In genomic region chr1:194056169-194056568, GRCh38 we compare ENCODE assay signal across 18 cellular contexts.
DNase-seq lines count a peak whose midpoint lies in the region; ATAC-seq and TF ChIP-seq lines count a peak whose summit lies in the region.
"Had no signal": no experiment of that assay in that cellular context is flagged by ENCODE, and none has a peak within 500 bp of the region (broad histone marks: within the 10 kb centered on the region; RNA-seq: fewer than 3 reads in every experiment).

No MANE protein-coding gene starts in this region.

- peak; percentile 65 for ATAC-seq in activated naive CD8-positive, alpha-beta T cell treated with anti-CD3 and anti-CD28 coated beads, Interleukin-2, amount 10 ng/mL, durations not matched to agents 7 days and 5 days (ENCODE audit: low read depth)
- peak; percentile 79 to 83 for ATAC-seq in naive thymus-derived CD8-positive, alpha-beta T cell

- no peak overlapping the region for H3K4me3 ChIP-seq in KMS-11 (IDR thresholded peaks at IDR 0.05; ENCODE audit: insufficient read depth, low read depth, low read length)
- no peak overlapping the region for H3K4me3 ChIP-seq in smooth muscle cell
- H3K4me3 ChIP-seq in brain microvascular endothelial cell (ENCODE audit: low read depth, low read length): no peak overlapping the region
- H3K4me3 ChIP-seq: colonic mucosa, upper lobe of left lung had no signal

- peaks cover 15% of the 10 kb centered on the region for H3K9me3 Mint-ChIP-seq in activated naive CD8-positive, alpha-beta T cell treated with anti-CD3 and anti-CD28 coated beads, Interleukin-2, amount 10 ng/mL, durations not matched to agents 7 days and 5 days
- peaks cover 0 to 19% (median 1%) of the 10 kb centered on the region in 9 donors for H3K9me3 Mint-ChIP-seq in naive thymus-derived CD8-positive, alpha-beta T cell

- POLR2A ChIA-PET in activated naive CD8-positive, alpha-beta T cell treated with anti-CD3 and anti-CD28 coated beads, Interleukin-2, amount 10 ng/mL, durations not matched to agents 7 days and 5 days (lab: Charles Lee): no interaction called here
- POLR2A ChIA-PET in naive thymus-derived CD8-positive, alpha-beta T cell (lab: Charles Lee): interaction anchor here (1.1 kb wide), 1 partner anchor 17 kb away, joined by 3 read pairs; no protein-coding TSS in a partner anchor

- H3K27me3 Mint-ChIP-seq in activated naive CD8-positive, alpha-beta T cell treated with anti-CD3 and anti-CD28 coated beads, Interleukin-2, amount 10 ng/mL, durations not matched to agents 7 days and 5 days: no peaks in the 10 kb centered on the region
- H3K27me3 Mint-ChIP-seq in naive thymus-derived CD8-positive, alpha-beta T cell: no peaks in the 10 kb centered on the region

- H3K27ac ChIP-seq in KMS-11: no peak overlapping the region
- no peak overlapping the region for H3K27ac ChIP-seq in smooth muscle cell (ENCODE audit: low read depth)
- H3K27ac ChIP-seq in brain microvascular endothelial cell: no peak overlapping the region
- H3K27ac ChIP-seq: colonic mucosa, upper lobe of left lung had no signal

- no peaks in the 10 kb centered on the region for H3K27me3 ChIP-seq in KMS-11 (ENCODE audit: insufficient read depth, low read depth)
- no peaks in the 10 kb centered on the region for H3K27me3 ChIP-seq in smooth muscle cell (ENCODE audit: low read depth)
- no peaks in the 10 kb centered on the region for H3K27me3 ChIP-seq in brain microvascular endothelial cell (replicated peaks)
- H3K27me3 ChIP-seq: colonic mucosa, upper lobe of left lung had no signal

- H3K4me2 ChIP-seq in KMS-11: peak overlapping the region; percentile 46; the same call in 1 of the 2 replicates
- no peak overlapping the region for H3K4me2 ChIP-seq in smooth muscle cell

- H3K9ac ChIP-seq in KMS-11 (no peak overlapping the region), smooth muscle cell (ENCODE audit: low read depth) (no peak overlapping the region)

- in situ Hi-C loops in brain microvascular endothelial cell (cut with HindIII; ENCODE audit: low pct_ligation_motif_present, low sequenced_read_pairs): no loop called here

- no peaks in the 10 kb centered on the region for H3F3A ChIP-seq in smooth muscle cell (ENCODE audit: low read depth)

- 92% methylated on average over 2 of the region's 2 CpGs for WGBS in smooth muscle cell (ENCODE audit: low lambda C conversion rate)

- DNase-seq in activated CD8-positive, alpha-beta memory T cell treated with anti-CD3 and anti-CD28 coated beads, Interleukin-2, amount 50 U/mL, for 1 hour (ENCODE audit: extremely low read depth): peak; percentile 21
- no peak for DNase-seq in activated CD8-positive, alpha-beta memory T cell treated with anti-CD3 and anti-CD28 coated beads, Interleukin-2, amount 50 U/mL, for 4 hours
- no peak for DNase-seq in activated naive CD8-positive, alpha-beta T cell treated with anti-CD3 and anti-CD28 coated beads, Interleukin-2, amount 10 ng/mL, durations not matched to agents 7 days and 5 days
- peak in 8 of 10 donors; percentile 26 to 84 (median 68) for DNase-seq in naive thymus-derived CD8-positive, alpha-beta T cell
- DNase-seq in dermis blood vessel endothelial cell: no peak
- no peak for DNase-seq in smooth muscle cell (lab: John Stamatoyannopoulos, UW; ENCODE audit: unreplicated experiment)
- no peak for DNase-seq in brain microvascular endothelial cell
- DNase-seq: ACHN; colonic mucosa; H7; MM.1S; NCI-H1930; NCI-H526; right cardiac atrium; stimulated activated CD4-positive, alpha-beta T cell treated with anti-CD3 and anti-CD28 coated beads, Interleukin-4, amount 100 ng/mL, for 24 hours; SW 1271; upper lobe of left lung had no signal

- H2AFZ ChIP-seq in KMS-11 (ENCODE audit: low read depth): no peak overlapping the region
- no peak overlapping the region for H2AFZ ChIP-seq in smooth muscle cell (ENCODE audit: low read depth)

- H3K4me1 Mint-ChIP-seq in activated naive CD8-positive, alpha-beta T cell treated with anti-CD3 and anti-CD28 coated beads, Interleukin-2, amount 10 ng/mL, durations not matched to agents 7 days and 5 days: peaks cover 46% of the 10 kb centered on the region
- H3K4me1 Mint-ChIP-seq in naive thymus-derived CD8-positive, alpha-beta T cell: peaks cover 45 to 91% (median 87%) of the 10 kb centered on the region in 4 donors

- H3K79me2 ChIP-seq in KMS-11 (ENCODE audit: insufficient read depth, low read depth) (no peaks in the 10 kb centered on the region), smooth muscle cell (ENCODE audit: low read depth) (no peaks in the 10 kb centered on the region)

- peak overlapping the region; percentile 37 for H3K4me3 Mint-ChIP-seq in activated naive CD8-positive, alpha-beta T cell treated with anti-CD3 and anti-CD28 coated beads, Interleukin-2, amount 10 ng/mL, durations not matched to agents 7 days and 5 days
- H3K4me3 Mint-ChIP-seq in naive thymus-derived CD8-positive, alpha-beta T cell: peak overlapping the region; percentile 29 to 78 (median 66)

- H3K4me1 ChIP-seq in KMS-11 (ENCODE audit: low read depth, poor library complexity, severe bottlenecking) (peaks cover 9% of the 10 kb centered on the region), smooth muscle cell (ENCODE audit: low read depth) (no peaks in the 10 kb centered on the region)
- H3K4me1 ChIP-seq: colonic mucosa had no signal

- H3K36me3 Mint-ChIP-seq in activated naive CD8-positive, alpha-beta T cell treated with anti-CD3 and anti-CD28 coated beads, Interleukin-2, amount 10 ng/mL, durations not matched to agents 7 days and 5 days: peaks cover 32% of the 10 kb centered on the region
- H3K36me3 Mint-ChIP-seq in naive thymus-derived CD8-positive, alpha-beta T cell: peaks cover 0 to 13% (median 10%) of the 10 kb centered on the region in 3 donors

- H3K9me3 ChIP-seq in smooth muscle cell (replicated peaks; ENCODE audit: low read depth): no peaks in the 10 kb centered on the region
- H3K9me3 ChIP-seq: colonic mucosa, upper lobe of left lung had no signal

- H4K20me1 ChIP-seq in KMS-11 (ENCODE audit: insufficient read depth) (no peaks in the 10 kb centered on the region), smooth muscle cell (ENCODE audit: low read depth) (no peaks in the 10 kb centered on the region)

- no peaks in the 10 kb centered on the region for H3K36me3 ChIP-seq in KMS-11 (ENCODE audit: insufficient read depth)
- H3K36me3 ChIP-seq in smooth muscle cell (ENCODE audit: low read depth): no peaks in the 10 kb centered on the region
- H3K36me3 ChIP-seq in brain microvascular endothelial cell (replicated peaks): no peaks in the 10 kb centered on the region
- H3K36me3 ChIP-seq: colonic mucosa, upper lobe of left lung had no signal

- H3K27ac Mint-ChIP-seq in activated naive CD8-positive, alpha-beta T cell treated with anti-CD3 and anti-CD28 coated beads, Interleukin-2, amount 10 ng/mL, durations not matched to agents 7 days and 5 days: peak overlapping the region; percentile 65
- peak overlapping the region; percentile 15 to 91 (median 80) for H3K27ac Mint-ChIP-seq in naive thymus-derived CD8-positive, alpha-beta T cell

- no peak for TF ChIP-seq CTCF in KMS-11 (conservative IDR thresholded peaks at IDR 0.05; ENCODE audit: low read depth, low read length)
- TF ChIP-seq CTCF in smooth muscle cell (IDR thresholded peaks at IDR 0.05; ENCODE audit: borderline replicate concordance, insufficient read depth, poor library complexity, severe bottlenecking): no peak
- no peak for TF ChIP-seq CTCF in brain microvascular endothelial cell (IDR thresholded peaks at IDR 0.05; ENCODE audit: low read depth, low read length, missing control alignments)

Comparison
In these comparisons a context has a peak if more than half of its experiments do, and no peak if none do; other contexts are left out.
1. DNase-seq: peak in activated CD8-positive, alpha-beta memory T cell treated with anti-CD3 and anti-CD28 coated beads, Interleukin-2, amount 50 U/mL, for 1 hour (single experiment) and naive thymus-derived CD8-positive, alpha-beta T cell (8 of 10); none in activated CD8-positive, alpha-beta memory T cell treated with anti-CD3 and anti-CD28 coated beads, Interleukin-2, amount 50 U/mL, for 4 hours (single experiment), activated naive CD8-positive, alpha-beta T cell treated with anti-CD3 and anti-CD28 coated beads, Interleukin-2, amount 10 ng/mL, durations not matched to agents 7 days and 5 days (single experiment), dermis blood vessel endothelial cell (single experiment), smooth muscle cell (single experiment) and brain microvascular endothelial cell (single experiment).